ENCODE assay signal across 1 cellular context in genomic region chr6:27503436-27504030, GRCh38.
TF ChIP-seq lines count a peak whose summit lies in the region.

No MANE protein-coding gene starts in this region.

TF ChIP-seq in HepG2, 621 proteins besides CTCF, POLR2A, EP300 and RAD21 (continued from another document and continues in another):
- no peak for TF ChIP-seq AHDC1 (CRISPR knock-in tag; IDR thresholded peaks at IDR 0.05; ENCODE audit: borderline replicate concordance)
- no peak for TF ChIP-seq MEF2D (CRISPR knock-in tag; IDR thresholded peaks at IDR 0.05)
- no peak for TF ChIP-seq TCF12 (IDR thresholded peaks at IDR 0.05)
- TF ChIP-seq TCF12 (CRISPR knock-in tag; IDR thresholded peaks at IDR 0.05), result no peak
- TF ChIP-seq PITX1 (CRISPR knock-in tag; IDR thresholded peaks at IDR 0.05), result 0 out of 2 replicates have a peak, but pooled peaks have one; percentile 17
- TF ChIP-seq CHCHD3 (CRISPR knock-in tag; IDR thresholded peaks at IDR 0.05), result no peak
- TF ChIP-seq NFATC3 (CRISPR knock-in tag; IDR thresholded peaks at IDR 0.05), result no peak
- TF ChIP-seq MNT (IDR thresholded peaks at IDR 0.05), result no peak
- TF ChIP-seq GMEB2 (CRISPR knock-in tag; IDR thresholded peaks at IDR 0.05; ENCODE audit: low read depth), result no peak
- TF ChIP-seq ZNF724P (CRISPR knock-in tag; IDR thresholded peaks at IDR 0.05; ENCODE audit: borderline replicate concordance), result no peak
- peak; percentile 54; the same call in 1 of the 2 replicates for TF ChIP-seq MIER3 (CRISPR knock-in tag; IDR thresholded peaks at IDR 0.05; ENCODE audit: borderline replicate concordance)
- 0 out of 2 replicates have a peak, but pooled peaks have one; percentile 27 for TF ChIP-seq PRDM10 (CRISPR knock-in tag; IDR thresholded peaks at IDR 0.05; ENCODE audit: low read depth)
- TF ChIP-seq NFAT5 (CRISPR knock-in tag; IDR thresholded peaks at IDR 0.05), result no peak
- TF ChIP-seq ZNF414 (CRISPR knock-in tag; IDR thresholded peaks at IDR 0.05), result peak; percentile 4; the same call in 1 of the 2 replicates
- TF ChIP-seq ETS1 (CRISPR knock-in tag; IDR thresholded peaks at IDR 0.05), result no peak
- no peak for TF ChIP-seq CEBPG (CRISPR knock-in tag; IDR thresholded peaks at IDR 0.05)
- TF ChIP-seq ZNF644 (CRISPR knock-in tag; IDR thresholded peaks at IDR 0.05; ENCODE audit: low read depth), result no peak
- TF ChIP-seq PLSCR1 (CRISPR knock-in tag; IDR thresholded peaks at IDR 0.05; ENCODE audit: borderline replicate concordance), result no peak
- TF ChIP-seq NCOA1 (CRISPR knock-in tag; IDR thresholded peaks at IDR 0.05), result no peak
- TF ChIP-seq EZH2 (conservative IDR thresholded peaks at IDR 0.05; ENCODE audit: low read depth, low read length), result no peak
- TF ChIP-seq SYNCRIP (IDR thresholded peaks at IDR 0.05; ENCODE audit: insufficient read depth, low read depth, low read length), result no peak
- peak; percentile 69; the same call in 1 of the 2 replicates for TF ChIP-seq ZNF710 (CRISPR knock-in tag; IDR thresholded peaks at IDR 0.05; ENCODE audit: borderline replicate concordance)
- no peak for TF ChIP-seq SPEN (CRISPR knock-in tag; IDR thresholded peaks at IDR 0.05; ENCODE audit: low read depth)
- TF ChIP-seq AGO2 (optimal IDR thresholded peaks at IDR 0.05; ENCODE audit: low read depth, low read length), result no peak
- TF ChIP-seq ZNF331 (CRISPR knock-in tag; IDR thresholded peaks at IDR 0.05), result 0 out of 2 replicates have a peak, but pooled peaks have one; percentile 10
- no peak for TF ChIP-seq THYN1 (CRISPR knock-in tag; IDR thresholded peaks at IDR 0.05; ENCODE audit: borderline replicate concordance, low read depth)
- no peak for TF ChIP-seq ARNTL (CRISPR knock-in tag; IDR thresholded peaks at IDR 0.05)
- TF ChIP-seq ZNF883 (CRISPR knock-in tag; IDR thresholded peaks at IDR 0.05; ENCODE audit: not compliant biosample characterization), result no peak
- TF ChIP-seq CHD2 (IDR thresholded peaks at IDR 0.05; ENCODE audit: low read depth, low read length), result no peak
- no peak for TF ChIP-seq KDM5B (CRISPR knock-in tag; IDR thresholded peaks at IDR 0.05; ENCODE audit: borderline replicate concordance)
- TF ChIP-seq SP2 (CRISPR knock-in tag; IDR thresholded peaks at IDR 0.05), result no peak
- TF ChIP-seq SP140L (CRISPR knock-in tag; IDR thresholded peaks at IDR 0.05; ENCODE audit: borderline replicate concordance), result 0 out of 2 replicates have a peak, but pooled peaks have one; percentile 62
- TF ChIP-seq NFE2L1 (CRISPR knock-in tag; IDR thresholded peaks at IDR 0.05; ENCODE audit: borderline replicate concordance), result no peak
